8 cellular contexts compared by ENCODE assay signal in the genomic region with DNA sequence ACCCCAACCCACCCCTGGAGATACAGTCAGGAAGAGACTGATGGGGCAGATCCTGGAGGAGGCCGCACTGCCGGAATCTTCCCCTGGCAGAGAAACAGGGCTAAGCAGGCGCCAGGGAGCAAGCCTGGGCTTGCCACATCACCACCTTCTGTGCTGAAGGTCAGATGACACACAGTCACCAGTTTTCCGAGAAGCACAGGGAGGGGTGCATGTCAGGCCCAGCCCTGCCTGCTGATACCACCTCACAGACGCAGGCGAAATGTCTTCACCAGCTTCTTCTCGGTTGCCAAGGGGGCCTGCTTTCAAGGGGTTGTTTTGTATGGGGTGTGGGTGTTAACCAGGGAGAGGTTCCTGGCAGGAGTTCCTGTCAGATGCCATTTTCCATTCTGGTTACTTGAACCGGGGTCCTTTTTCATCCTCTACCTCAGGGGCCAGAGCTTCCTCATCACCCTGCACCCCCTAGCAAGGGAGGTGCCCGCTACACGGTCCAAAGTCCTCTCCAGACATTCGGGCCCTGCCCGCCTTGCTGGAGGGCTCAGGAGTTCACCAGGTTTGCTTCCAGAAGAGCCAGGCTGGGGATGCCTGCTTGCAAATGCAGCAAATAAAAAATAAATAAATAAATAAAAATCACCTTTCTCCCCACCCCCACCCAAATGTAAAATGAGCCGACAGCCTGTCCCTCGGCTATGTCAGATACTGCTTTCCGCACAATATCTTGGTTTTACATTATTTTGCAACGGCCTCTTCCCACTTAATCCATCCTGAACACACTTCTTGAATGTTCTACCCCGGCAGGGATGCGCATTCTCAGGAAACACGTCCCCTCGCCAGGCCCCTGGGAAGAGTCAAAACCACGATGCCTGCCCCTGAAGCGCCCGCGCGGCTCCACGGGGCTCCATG. TPM values are rescaled to one million over a fixed set of nuclear protein-coding genes. Genes with fewer than 3 reads are reported as not detected.
DNase-seq lines count a peak whose midpoint lies in the region; ATAC-seq and TF ChIP-seq lines count a peak whose summit lies in the region.

No MANE protein-coding gene starts in this region.

- peaks cover 45% of the 10 kb centered on the region for H3K36me3 Mint-ChIP-seq in activated CD4-positive, alpha-beta T cell treated with anti-CD3 and anti-CD28 coated beads, Interleukin-2, amount 10 ng/mL, durations not matched to agents 24 days and 14 days (ENCODE audit: low read depth)

- peak overlapping the region; percentile 70 for H3K4me3 ChIP-seq in AG04450 (ENCODE audit: low read depth, low read length)

- H3K27me3 Mint-ChIP-seq in activated CD4-positive, alpha-beta T cell treated with anti-CD3 and anti-CD28 coated beads, Interleukin-2, amount 10 ng/mL, durations not matched to agents 24 days and 14 days: peaks cover 7% of the 10 kb centered on the region

- H3K9me3 ChIP-seq in AG04450 (ENCODE audit: control insufficient read depth, insufficient read depth, low read length): peaks cover 6% of the 10 kb centered on the region; the same call in 1 of the 2 replicates

- TF ChIP-seq CTCF in AG04450 (IDR thresholded peaks at IDR 0.05; ENCODE audit: low read depth, low read length): no peak

- peak overlapping the region; percentile 100 for H3K27ac Mint-ChIP-seq in activated CD4-positive, alpha-beta T cell treated with anti-CD3 and anti-CD28 coated beads, Interleukin-2, amount 10 ng/mL, durations not matched to agents 24 days and 14 days

- H3K4me3 Mint-ChIP-seq in activated CD4-positive, alpha-beta T cell treated with anti-CD3 and anti-CD28 coated beads, Interleukin-2, amount 10 ng/mL, durations not matched to agents 24 days and 14 days: peak overlapping the region; percentile 100

- DNase-seq in AG04450 (ENCODE audit: low read depth, low spot score): peak; percentile 97
- DNase-seq in H4 (ENCODE audit: low spot score): peak; percentile 97
- DNase-seq in NCI-H524 (lab: John Stamatoyannopoulos, UW): peak; percentile 68 to 85
- DNase-seq in activated CD4-positive, alpha-beta T cell treated with anti-CD3 and anti-CD28 coated beads, Interleukin-2, amount 10 ng/mL, durations not matched to agents 24 days and 14 days: peak; percentile 97
- DNase-seq in left lobe of liver (ENCODE audit: low spot score): peak; percentile 97
- DNase-seq in stimulated activated CD4-positive, alpha-beta T cell treated with anti-CD3 and anti-CD28 coated beads, Interleukin-1b, Interleukin-23, amount 100 ng/mL, for 48 hours: peak; percentile 94

- no peaks in the 10 kb centered on the region for H3K27me3 ChIP-seq in AG04450 (ENCODE audit: control insufficient read depth, insufficient read depth, low read length)

- POLR2A ChIA-PET in AG04450 (lab: Yijun Ruan, JAX): interaction anchor here (0.7 to 17.0 kb wide), 17 partner anchors 8 to 88 kb away, joined by 3 to 999 read pairs (median 5); a partner anchor contains a TSS

- ATAC-seq in left lobe of liver (peak; percentile 13), HG03139 (IDR thresholded peaks at IDR 0.05; ENCODE audit: unreplicated experiment) (no peak)

- H3K27ac ChIP-seq in AG04450 (ENCODE audit: low read depth, low read length) (peak overlapping the region; percentile 100), cingulate gyrus (ENCODE audit: low read depth, low read length) (peak overlapping the region; percentile 100)

- CTCF ChIA-PET in AG04450 (lab: Charles Lee): no interaction called here

- intact Hi-C loops in activated CD4-positive, alpha-beta T cell treated with anti-CD3 and anti-CD28 coated beads, Interleukin-2, amount 10 ng/mL, durations not matched to agents 24 days and 14 days (cut with micrococcal nuclease): loop anchor here (1.0 kb wide), 1 partner anchor 39 kb away; a partner anchor contains a TSS

- H3K9me3 Mint-ChIP-seq in activated CD4-positive, alpha-beta T cell treated with anti-CD3 and anti-CD28 coated beads, Interleukin-2, amount 10 ng/mL, durations not matched to agents 24 days and 14 days: no peaks in the 10 kb centered on the region

- peaks cover 63% of the 10 kb centered on the region for H3K4me1 Mint-ChIP-seq in activated CD4-positive, alpha-beta T cell treated with anti-CD3 and anti-CD28 coated beads, Interleukin-2, amount 10 ng/mL, durations not matched to agents 24 days and 14 days

RNA-seq across cellular contexts. Expression of a gene that starts 1.1 kb away (rescaled TPM):
- polyA plus RNA-seq in AG04450 (2011; rRNA removed): 72.3 and 83.3 TPM in 2 replicates
- polyA minus RNA-seq in AG04450 (2011; rRNA and poly(A)+ RNA removed): 202 and 210 TPM in 2 replicates
- 2.9 and 3.4 TPM in 2 replicates for total RNA-seq in H4 (2014; rRNA removed; shearing (Covaris generic))
- total RNA-seq in activated CD4-positive, alpha-beta T cell treated with anti-CD3 and anti-CD28 coated beads, Interleukin-2, amount 10 ng/mL, durations not matched to agents 24 days and 14 days: 410 and 411 TPM in 2 replicates
- total RNA-seq in left lobe of liver: 766 TPM

RNA-seq across cellular contexts. Expression of a gene that starts 35.0 kb away (rescaled TPM):
- polyA plus RNA-seq in AG04450 (2011; rRNA removed): 10.7 and 14.1 TPM in 2 replicates
- 8.2 and 10.9 TPM in 2 replicates for polyA minus RNA-seq in AG04450 (2011; rRNA and poly(A)+ RNA removed)
- total RNA-seq in H4 (2014; rRNA removed; shearing (Covaris generic)): 16.3 and 37.3 TPM in 2 replicates
- 46.7 and 46.8 TPM in 2 replicates for total RNA-seq in activated CD4-positive, alpha-beta T cell treated with anti-CD3 and anti-CD28 coated beads, Interleukin-2, amount 10 ng/mL, durations not matched to agents 24 days and 14 days
- 9.3 TPM for total RNA-seq in left lobe of liver

RNA-seq across cellular contexts. Expression of a gene that starts 39.0 kb away (rescaled TPM):
- 0.76 and 1.4 TPM in 2 replicates for polyA plus RNA-seq in AG04450 (2011; rRNA removed)
- polyA minus RNA-seq in AG04450 (2011; rRNA and poly(A)+ RNA removed): 1.4 and 2.5 TPM in 2 replicates
- 0.10 and 0.91 TPM in 2 replicates for total RNA-seq in H4 (2014; rRNA removed; shearing (Covaris generic))
- 15.5 and 16.8 TPM in 2 replicates for total RNA-seq in activated CD4-positive, alpha-beta T cell treated with anti-CD3 and anti-CD28 coated beads, Interleukin-2, amount 10 ng/mL, durations not matched to agents 24 days and 14 days
- total RNA-seq in left lobe of liver: 14.5 TPM

Comparison
In these comparisons a context has a peak if more than half of its experiments do, and no peak if none do; other contexts are left out.
1. RNA of a gene that starts 1.1 kb away (total RNA-seq): 766 TPM in left lobe of liver (single experiment) and 410 to 411 TPM in activated CD4-positive, alpha-beta T cell treated with anti-CD3 and anti-CD28 coated beads, Interleukin-2, amount 10 ng/mL, durations not matched to agents 24 days and 14 days; 2.9 to 3.4 TPM in H4; every median in the first group is over 10 times any median in the second.
2. Peak in every context shown above with its lines, with median percentiles within 50 percentile points of each other: DNase-seq.